In the genomic region with DNA sequence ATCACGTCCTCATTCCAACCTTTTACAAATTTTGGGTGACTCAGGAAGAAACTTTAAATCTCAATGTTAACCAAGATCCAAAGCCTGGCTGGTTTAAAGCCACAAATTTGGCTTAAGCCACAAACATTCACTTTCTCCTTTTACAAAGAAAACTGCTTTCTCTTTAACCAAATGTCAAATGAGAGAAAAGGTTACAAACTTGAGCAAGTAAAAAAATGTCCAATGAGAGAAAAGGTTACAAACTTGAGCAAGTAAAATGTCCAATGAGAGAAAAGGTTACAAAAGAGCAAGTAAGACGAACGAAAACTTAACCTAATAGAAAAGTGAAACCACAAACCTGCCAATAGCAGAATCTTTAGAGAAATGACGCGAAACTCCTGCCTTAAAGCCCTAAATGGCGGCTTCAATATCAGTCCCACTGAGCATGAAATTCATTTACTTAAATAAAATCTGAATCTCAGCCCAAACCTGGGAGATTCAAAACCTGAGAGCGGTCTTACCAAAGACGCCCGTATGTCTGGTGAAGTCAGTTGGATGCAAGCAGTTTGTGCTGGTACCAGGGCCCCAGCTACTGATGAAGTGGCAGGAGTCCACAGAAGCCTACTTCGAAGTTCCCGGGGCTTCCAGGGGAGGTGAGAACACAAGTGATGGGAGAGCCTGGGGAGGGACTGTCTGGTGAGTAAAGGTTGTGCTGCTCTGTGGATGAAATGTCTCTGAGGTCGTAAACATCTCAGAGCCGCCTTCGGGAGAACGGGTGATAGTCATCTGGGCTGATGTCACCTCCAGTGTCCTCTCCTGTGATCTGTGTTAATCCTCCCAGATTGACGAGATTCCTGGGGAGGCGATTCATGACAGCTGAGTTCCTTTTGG, we compare ENCODE assay signal across 7 cellular contexts.
DNase-seq lines count a peak whose midpoint lies in the region; ATAC-seq, FAIRE-seq and TF ChIP-seq lines count a peak whose summit lies in the region.

No MANE protein-coding gene starts in this region.

- CTCF ChIA-PET in K562 (lab: Yijun Ruan, JAX; ENCODE audit: low intra/inter-chr PET ratio) = interaction anchor here (0.6 to 2.4 kb wide), 5 partner anchors 24 to 810 kb away, joined by 3 to 32 read pairs (median 7); no protein-coding TSS in a partner anchor

- ATAC-seq in SK-N-SH treated with all-trans-retinoic acid at 6 μM for 48 hours = peak; percentile 90
- peak; percentile 81 for ATAC-seq in K562

- BruUV-seq in K562 (replicated peaks; lab: Mats Ljungman, UMichigan) = TSS peak; percentile 51

- WGBS in K562 (ENCODE audit: insufficient coverage, low coverage, missing lambda C conversion rate) = 2% methylated on average over 17 of the region's 17 CpGs

- no peaks in the 10 kb centered on the region for H3K9me1 ChIP-seq in K562 (ENCODE audit: control insufficient read depth, insufficient read depth, low read length)

- TF ChIP-seq POLR2A in K562 (conservative IDR thresholded peaks at IDR 0.05) = no peak

- no peaks in the 10 kb centered on the region for H3K36me3 ChIP-seq in K562 (ENCODE audit: control insufficient read depth, insufficient read depth, low read length)

- H3K27ac ChIP-seq in K562 (ENCODE audit: extremely low read depth, low read depth, low read length) = peak overlapping the region; percentile 24

- peak overlapping the region; percentile 47 for H3K4me3 ChIP-seq in K562

- in situ Hi-C loops in K562 (cut with MboI) = loop anchor here (5.0 to 10.0 kb wide), 2 partner anchors 414 to 616 kb away; a partner anchor contains a TSS

- intact Hi-C loops in K562 (cut with micrococcal nuclease) = loop anchor here (1.0 to 5.0 kb wide), 4 partner anchors 264 to 839 kb away; no protein-coding TSS in a partner anchor

- TF ChIP-seq CTCF in GM10266 (IDR thresholded peaks at IDR 0.05; ENCODE audit: control insufficient read depth, insufficient read depth, low read depth, missing control alignments) = no peak
- no peak for TF ChIP-seq CTCF in K562 (IDR thresholded peaks at IDR 0.05 in 2 of 3, conservative IDR thresholded peaks at IDR 0.05 in 1 of 3; ENCODE audit: insufficient read depth in 2 of 3, low read depth in 1 of 3, low read length in 3 of 3)

- no peaks in the 10 kb centered on the region; the same call in 1 of the 2 replicates for H3K9me3 ChIP-seq in K562 (replicated peaks; ENCODE audit: control insufficient read depth, insufficient read depth, low read depth, low read length)

- no peaks in the 10 kb centered on the region for H3K79me2 ChIP-seq in K562 (ENCODE audit: control insufficient read depth, insufficient read depth, low read length)

- no peak for TF ChIP-seq RAD21 in K562 (CRISPR knock-in tag; conservative IDR thresholded peaks at IDR 0.05 in 1 of 2, IDR thresholded peaks at IDR 0.05 in 1 of 2)

- H3K27me3 ChIP-seq in K562 (ENCODE audit: control insufficient read depth in 2 of 2, insufficient read depth in 2 of 2, low read length in 2 of 2) = peaks cover 0 to 11% of the 10 kb centered on the region in 2 experiments; a peak in 2 of 5 replicates

- H2AFZ ChIP-seq in K562 (ENCODE audit: low read depth, low read length) = peak overlapping the region; percentile 98

- FAIRE-seq in K562 (lab: Jason Lieb, UNC) = no peak

- peak; percentile 84 for DNase-seq in GM10266 (ENCODE audit: extremely low spot score)
- DNase-seq in H4 (ENCODE audit: low spot score) = peak; percentile 83
- peak; percentile 93 to 94 for DNase-seq in Kasumi-1 (lab: John Stamatoyannopoulos, UW)
- peak; percentile 79 to 91 (median 86) for DNase-seq in K562 (ENCODE audit: extremely low read depth in 1 of 4, low spot score in 3 of 4)
- DNase-seq in inferior parietal cortex (ENCODE audit: extremely low spot score) = peak; percentile 91
- peak; percentile 33 for DNase-seq in stimulated activated CD4-positive, alpha-beta T cell treated with anti-CD3 and anti-CD28 coated beads, Interleukin-15, amount 100 ng/mL, for 24 hours

- peak overlapping the region; percentile 40 to 70; a peak in 3 of 4 replicates for H3K9ac ChIP-seq in K562 (ENCODE audit: insufficient read depth in 1 of 2, low read depth in 2 of 2, low read length in 2 of 2)

- peaks cover 6 to 8% of the 10 kb centered on the region in 2 experiments; a peak in 3 of 5 replicates for H3K4me1 ChIP-seq in K562 (replicated peaks in 1 of 2; ENCODE audit: control insufficient read depth in 2 of 2, insufficient read depth in 2 of 2, low read length in 2 of 2)

- H4K20me1 ChIP-seq in K562 (replicated peaks; ENCODE audit: control insufficient read depth, insufficient read depth, low read length) = no peaks in the 10 kb centered on the region

- no peak; the same call in 1 of the 2 replicates for TF ChIP-seq EP300 in K562 (IDR thresholded peaks at IDR 0.05; ENCODE audit: low read length)

- POLR2A ChIA-PET in K562 (lab: Yijun Ruan, JAX) = interaction anchor here (0.6 to 2.0 kb wide), 7 partner anchors 19 to 413 kb away, joined by 3 to 7 read pairs (median 3); no protein-coding TSS in a partner anchor

- peak overlapping the region; percentile 88 for H3K4me2 ChIP-seq in K562 (ENCODE audit: insufficient read depth, low read length)

TF ChIP-seq in SK-N-SH treated with all-trans-retinoic acid at 6 μM for 48 hours, 23 proteins besides CTCF, POLR2A, EP300 and RAD21 (continues in another document):
- no peak for TF ChIP-seq OSR1 (CRISPR knock-in tag; IDR thresholded peaks at IDR 0.05)
- TF ChIP-seq SNAI2 (CRISPR knock-in tag; IDR thresholded peaks at IDR 0.05) = no peak
- TF ChIP-seq CSDC2 (CRISPR knock-in tag; IDR thresholded peaks at IDR 0.05) = no peak
- TF ChIP-seq ZNF565 (CRISPR knock-in tag; conservative IDR thresholded peaks at IDR 0.05; ENCODE audit: low read depth) = no peak
- TF ChIP-seq ISL1 (CRISPR knock-in tag; IDR thresholded peaks at IDR 0.05) = no peak
- no peak for TF ChIP-seq ZFP3 (CRISPR knock-in tag; IDR thresholded peaks at IDR 0.05)
- TF ChIP-seq ZFP30 (CRISPR knock-in tag; IDR thresholded peaks at IDR 0.05) = no peak
- no peak for TF ChIP-seq ARNTL (CRISPR knock-in tag; IDR thresholded peaks at IDR 0.05; ENCODE audit: borderline replicate concordance, low read depth)
- TF ChIP-seq, protein P1, sequence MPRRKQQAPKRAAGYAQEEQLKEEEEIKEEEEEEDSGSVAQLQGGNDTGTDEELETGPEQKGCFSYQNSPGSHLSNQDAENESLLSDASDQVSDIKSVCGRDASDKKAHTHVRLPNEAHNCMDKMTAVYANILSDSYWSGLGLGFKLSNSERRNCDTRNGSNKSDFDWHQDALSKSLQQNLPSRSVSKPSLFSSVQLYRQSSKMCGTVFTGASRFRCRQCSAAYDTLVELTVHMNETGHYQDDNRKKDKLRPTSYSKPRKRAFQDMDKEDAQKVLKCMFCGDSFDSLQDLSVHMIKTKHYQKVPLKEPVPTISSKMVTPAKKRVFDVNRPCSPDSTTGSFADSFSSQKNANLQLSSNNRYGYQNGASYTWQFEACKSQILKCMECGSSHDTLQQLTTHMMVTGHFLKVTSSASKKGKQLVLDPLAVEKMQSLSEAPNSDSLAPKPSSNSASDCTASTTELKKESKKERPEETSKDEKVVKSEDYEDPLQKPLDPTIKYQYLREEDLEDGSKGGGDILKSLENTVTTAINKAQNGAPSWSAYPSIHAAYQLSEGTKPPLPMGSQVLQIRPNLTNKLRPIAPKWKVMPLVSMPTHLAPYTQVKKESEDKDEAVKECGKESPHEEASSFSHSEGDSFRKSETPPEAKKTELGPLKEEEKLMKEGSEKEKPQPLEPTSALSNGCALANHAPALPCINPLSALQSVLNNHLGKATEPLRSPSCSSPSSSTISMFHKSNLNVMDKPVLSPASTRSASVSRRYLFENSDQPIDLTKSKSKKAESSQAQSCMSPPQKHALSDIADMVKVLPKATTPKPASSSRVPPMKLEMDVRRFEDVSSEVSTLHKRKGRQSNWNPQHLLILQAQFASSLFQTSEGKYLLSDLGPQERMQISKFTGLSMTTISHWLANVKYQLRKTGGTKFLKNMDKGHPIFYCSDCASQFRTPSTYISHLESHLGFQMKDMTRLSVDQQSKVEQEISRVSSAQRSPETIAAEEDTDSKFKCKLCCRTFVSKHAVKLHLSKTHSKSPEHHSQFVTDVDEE (CRISPR knock-in tag; IDR thresholded peaks at IDR 0.05) = no peak
- no peak for TF ChIP-seq PPARA (CRISPR knock-in tag; IDR thresholded peaks at IDR 0.05; ENCODE audit: borderline replicate concordance)

TF ChIP-seq in K562, 482 proteins besides CTCF, POLR2A, EP300 and RAD21 (continues in another document):
- TF ChIP-seq MTA3 (IDR thresholded peaks at IDR 0.05; ENCODE audit: borderline replicate concordance) = peak; percentile 63; the same call in 1 of the 2 replicates
- no peak for TF ChIP-seq NFE2 (IDR thresholded peaks at IDR 0.05; ENCODE audit: low read depth)
- TF ChIP-seq TAF9B (IDR thresholded peaks at IDR 0.05; ENCODE audit: partially characterized antibody) = peak; percentile 9
- TF ChIP-seq FOXJ2 (tag; IDR thresholded peaks at IDR 0.05) = 0 out of 2 replicates have a peak, but pooled peaks have one; percentile 52
- TF ChIP-seq, protein P2, sequence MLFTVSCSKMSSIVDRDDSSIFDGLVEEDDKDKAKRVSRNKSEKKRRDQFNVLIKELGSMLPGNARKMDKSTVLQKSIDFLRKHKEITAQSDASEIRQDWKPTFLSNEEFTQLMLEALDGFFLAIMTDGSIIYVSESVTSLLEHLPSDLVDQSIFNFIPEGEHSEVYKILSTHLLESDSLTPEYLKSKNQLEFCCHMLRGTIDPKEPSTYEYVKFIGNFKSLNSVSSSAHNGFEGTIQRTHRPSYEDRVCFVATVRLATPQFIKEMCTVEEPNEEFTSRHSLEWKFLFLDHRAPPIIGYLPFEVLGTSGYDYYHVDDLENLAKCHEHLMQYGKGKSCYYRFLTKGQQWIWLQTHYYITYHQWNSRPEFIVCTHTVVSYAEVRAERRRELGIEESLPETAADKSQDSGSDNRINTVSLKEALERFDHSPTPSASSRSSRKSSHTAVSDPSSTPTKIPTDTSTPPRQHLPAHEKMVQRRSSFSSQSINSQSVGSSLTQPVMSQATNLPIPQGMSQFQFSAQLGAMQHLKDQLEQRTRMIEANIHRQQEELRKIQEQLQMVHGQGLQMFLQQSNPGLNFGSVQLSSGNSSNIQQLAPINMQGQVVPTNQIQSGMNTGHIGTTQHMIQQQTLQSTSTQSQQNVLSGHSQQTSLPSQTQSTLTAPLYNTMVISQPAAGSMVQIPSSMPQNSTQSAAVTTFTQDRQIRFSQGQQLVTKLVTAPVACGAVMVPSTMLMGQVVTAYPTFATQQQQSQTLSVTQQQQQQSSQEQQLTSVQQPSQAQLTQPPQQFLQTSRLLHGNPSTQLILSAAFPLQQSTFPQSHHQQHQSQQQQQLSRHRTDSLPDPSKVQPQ (CRISPR knock-in tag; IDR thresholded peaks at IDR 0.05; ENCODE audit: borderline replicate concordance) = no peak
- peak; percentile 64; the same call in 1 of the 2 replicates for TF ChIP-seq ZNF766 (CRISPR knock-in tag; conservative IDR thresholded peaks at IDR 0.05)
- TF ChIP-seq MCM2 (IDR thresholded peaks at IDR 0.05; ENCODE audit: low read depth) = no peak
- TF ChIP-seq ARID1B (IDR thresholded peaks at IDR 0.05) = peak; percentile 33; the same call in 1 of the 2 replicates

Comparison
In these comparisons a context has a peak if more than half of its experiments do, and no peak if none do; other contexts are left out.
1. Peak in every context shown above with its lines: DNase-seq, ATAC-seq, H3K4me3 ChIP-seq and H3K27ac ChIP-seq.
2. DNase-seq: peak in every context shown above with its lines; median percentile 94 in Kasumi-1; 91 in inferior parietal cortex; 86 in K562; 84 in GM10266; 83 in H4; 33 in stimulated activated CD4-positive, alpha-beta T cell treated with anti-CD3 and anti-CD28 coated beads, Interleukin-15, amount 100 ng/mL, for 24 hours.